ENCODE assay signal across 1 cellular context in the genomic region with DNA sequence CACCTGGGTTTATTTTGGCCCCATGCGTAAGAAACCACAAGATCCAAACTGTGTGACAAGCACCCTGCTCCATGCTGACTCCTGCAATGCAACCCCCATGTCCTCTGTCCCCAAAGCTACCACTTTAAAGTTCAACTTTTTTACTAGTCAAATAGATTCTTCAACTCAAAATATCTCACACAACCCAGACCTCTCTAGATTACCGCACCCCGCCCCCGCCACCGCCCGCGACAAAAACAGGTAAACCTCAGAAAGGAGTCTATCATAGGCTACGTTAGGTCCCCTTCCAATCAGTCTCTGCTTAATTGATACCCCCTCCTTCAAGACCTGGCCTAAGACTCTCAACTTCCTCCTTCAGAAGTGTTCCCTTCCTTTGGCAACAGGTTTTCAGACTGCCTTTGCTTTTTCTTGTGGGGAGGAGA.
TF ChIP-seq lines count a peak whose summit lies in the region.

No MANE protein-coding gene starts in this region.

TF ChIP-seq in HepG2, 621 proteins besides CTCF, POLR2A, EP300 and RAD21 (continued from another document):
- TF ChIP-seq, protein P1, sequence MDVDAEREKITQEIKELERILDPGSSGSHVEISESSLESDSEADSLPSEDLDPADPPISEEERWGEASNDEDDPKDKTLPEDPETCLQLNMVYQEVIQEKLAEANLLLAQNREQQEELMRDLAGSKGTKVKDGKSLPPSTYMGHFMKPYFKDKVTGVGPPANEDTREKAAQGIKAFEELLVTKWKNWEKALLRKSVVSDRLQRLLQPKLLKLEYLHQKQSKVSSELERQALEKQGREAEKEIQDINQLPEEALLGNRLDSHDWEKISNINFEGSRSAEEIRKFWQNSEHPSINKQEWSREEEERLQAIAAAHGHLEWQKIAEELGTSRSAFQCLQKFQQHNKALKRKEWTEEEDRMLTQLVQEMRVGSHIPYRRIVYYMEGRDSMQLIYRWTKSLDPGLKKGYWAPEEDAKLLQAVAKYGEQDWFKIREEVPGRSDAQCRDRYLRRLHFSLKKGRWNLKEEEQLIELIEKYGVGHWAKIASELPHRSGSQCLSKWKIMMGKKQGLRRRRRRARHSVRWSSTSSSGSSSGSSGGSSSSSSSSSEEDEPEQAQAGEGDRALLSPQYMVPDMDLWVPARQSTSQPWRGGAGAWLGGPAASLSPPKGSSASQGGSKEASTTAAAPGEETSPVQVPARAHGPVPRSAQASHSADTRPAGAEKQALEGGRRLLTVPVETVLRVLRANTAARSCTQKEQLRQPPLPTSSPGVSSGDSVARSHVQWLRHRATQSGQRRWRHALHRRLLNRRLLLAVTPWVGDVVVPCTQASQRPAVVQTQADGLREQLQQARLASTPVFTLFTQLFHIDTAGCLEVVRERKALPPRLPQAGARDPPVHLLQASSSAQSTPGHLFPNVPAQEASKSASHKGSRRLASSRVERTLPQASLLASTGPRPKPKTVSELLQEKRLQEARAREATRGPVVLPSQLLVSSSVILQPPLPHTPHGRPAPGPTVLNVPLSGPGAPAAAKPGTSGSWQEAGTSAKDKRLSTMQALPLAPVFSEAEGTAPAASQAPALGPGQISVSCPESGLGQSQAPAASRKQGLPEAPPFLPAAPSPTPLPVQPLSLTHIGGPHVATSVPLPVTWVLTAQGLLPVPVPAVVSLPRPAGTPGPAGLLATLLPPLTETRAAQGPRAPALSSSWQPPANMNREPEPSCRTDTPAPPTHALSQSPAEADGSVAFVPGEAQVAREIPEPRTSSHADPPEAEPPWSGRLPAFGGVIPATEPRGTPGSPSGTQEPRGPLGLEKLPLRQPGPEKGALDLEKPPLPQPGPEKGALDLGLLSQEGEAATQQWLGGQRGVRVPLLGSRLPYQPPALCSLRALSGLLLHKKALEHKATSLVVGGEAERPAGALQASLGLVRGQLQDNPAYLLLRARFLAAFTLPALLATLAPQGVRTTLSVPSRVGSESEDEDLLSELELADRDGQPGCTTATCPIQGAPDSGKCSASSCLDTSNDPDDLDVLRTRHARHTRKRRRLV (CRISPR knock-in tag; IDR thresholded peaks at IDR 0.05): no peak
- peak; percentile 12; the same call in 1 of the 2 replicates for TF ChIP-seq SAP130 (CRISPR knock-in tag; IDR thresholded peaks at IDR 0.05; ENCODE audit: low read depth)
- TF ChIP-seq, protein P2, sequence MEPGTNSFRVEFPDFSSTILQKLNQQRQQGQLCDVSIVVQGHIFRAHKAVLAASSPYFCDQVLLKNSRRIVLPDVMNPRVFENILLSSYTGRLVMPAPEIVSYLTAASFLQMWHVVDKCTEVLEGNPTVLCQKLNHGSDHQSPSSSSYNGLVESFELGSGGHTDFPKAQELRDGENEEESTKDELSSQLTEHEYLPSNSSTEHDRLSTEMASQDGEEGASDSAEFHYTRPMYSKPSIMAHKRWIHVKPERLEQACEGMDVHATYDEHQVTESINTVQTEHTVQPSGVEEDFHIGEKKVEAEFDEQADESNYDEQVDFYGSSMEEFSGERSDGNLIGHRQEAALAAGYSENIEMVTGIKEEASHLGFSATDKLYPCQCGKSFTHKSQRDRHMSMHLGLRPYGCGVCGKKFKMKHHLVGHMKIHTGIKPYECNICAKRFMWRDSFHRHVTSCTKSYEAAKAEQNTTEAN (CRISPR knock-in tag; conservative IDR thresholded peaks at IDR 0.05): no peak
- TF ChIP-seq SALL1 (CRISPR knock-in tag; IDR thresholded peaks at IDR 0.05): 0 out of 2 replicates have a peak, but pooled peaks have one; percentile 4
- TF ChIP-seq, protein P3, sequence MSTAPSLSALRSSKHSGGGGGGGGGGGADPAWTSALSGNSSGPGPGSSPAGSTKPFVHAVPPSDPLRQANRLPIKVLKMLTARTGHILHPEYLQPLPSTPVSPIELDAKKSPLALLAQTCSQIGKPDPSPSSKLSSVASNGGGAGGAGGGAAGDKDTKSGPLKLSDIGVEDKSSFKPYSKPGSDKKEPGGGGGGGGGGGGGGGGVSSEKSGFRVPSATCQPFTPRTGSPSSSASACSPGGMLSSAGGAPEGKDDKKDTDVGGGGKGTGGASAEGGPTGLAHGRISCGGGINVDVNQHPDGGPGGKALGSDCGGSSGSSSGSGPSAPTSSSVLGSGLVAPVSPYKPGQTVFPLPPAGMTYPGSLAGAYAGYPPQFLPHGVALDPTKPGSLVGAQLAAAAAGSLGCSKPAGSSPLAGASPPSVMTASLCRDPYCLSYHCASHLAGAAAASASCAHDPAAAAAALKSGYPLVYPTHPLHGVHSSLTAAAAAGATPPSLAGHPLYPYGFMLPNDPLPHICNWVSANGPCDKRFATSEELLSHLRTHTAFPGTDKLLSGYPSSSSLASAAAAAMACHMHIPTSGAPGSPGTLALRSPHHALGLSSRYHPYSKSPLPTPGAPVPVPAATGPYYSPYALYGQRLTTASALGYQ (CRISPR knock-in tag; IDR thresholded peaks at IDR 0.05): no peak
- no peak for TF ChIP-seq CHCHD3 (CRISPR knock-in tag; IDR thresholded peaks at IDR 0.05)
- no peak for TF ChIP-seq SCMH1 (CRISPR knock-in tag; IDR thresholded peaks at IDR 0.05; ENCODE audit: borderline replicate concordance)
- TF ChIP-seq, protein P4, sequence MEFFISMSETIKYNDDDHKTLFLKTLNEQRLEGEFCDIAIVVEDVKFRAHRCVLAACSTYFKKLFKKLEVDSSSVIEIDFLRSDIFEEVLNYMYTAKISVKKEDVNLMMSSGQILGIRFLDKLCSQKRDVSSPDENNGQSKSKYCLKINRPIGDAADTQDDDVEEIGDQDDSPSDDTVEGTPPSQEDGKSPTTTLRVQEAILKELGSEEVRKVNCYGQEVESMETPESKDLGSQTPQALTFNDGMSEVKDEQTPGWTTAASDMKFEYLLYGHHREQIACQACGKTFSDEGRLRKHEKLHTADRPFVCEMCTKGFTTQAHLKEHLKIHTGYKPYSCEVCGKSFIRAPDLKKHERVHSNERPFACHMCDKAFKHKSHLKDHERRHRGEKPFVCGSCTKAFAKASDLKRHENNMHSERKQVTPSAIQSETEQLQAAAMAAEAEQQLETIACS (CRISPR knock-in tag; IDR thresholded peaks at IDR 0.05): no peak
- no peak for TF ChIP-seq CENPT (CRISPR knock-in tag; IDR thresholded peaks at IDR 0.05; ENCODE audit: low read depth)
- TF ChIP-seq ZNF703 (CRISPR knock-in tag; IDR thresholded peaks at IDR 0.05; ENCODE audit: borderline replicate concordance): no peak
- no peak for TF ChIP-seq ZNF350 (CRISPR knock-in tag; IDR thresholded peaks at IDR 0.05; ENCODE audit: borderline replicate concordance, low read depth)
- TF ChIP-seq CHD4 (IDR thresholded peaks at IDR 0.05; ENCODE audit: borderline replicate concordance, low read length): no peak
- no peak for TF ChIP-seq CEBPB (IDR thresholded peaks at IDR 0.05; ENCODE audit: borderline replicate concordance, low read depth, low read length)
- no peak for TF ChIP-seq HHEX (CRISPR knock-in tag; IDR thresholded peaks at IDR 0.05)
- TF ChIP-seq, protein P5, sequence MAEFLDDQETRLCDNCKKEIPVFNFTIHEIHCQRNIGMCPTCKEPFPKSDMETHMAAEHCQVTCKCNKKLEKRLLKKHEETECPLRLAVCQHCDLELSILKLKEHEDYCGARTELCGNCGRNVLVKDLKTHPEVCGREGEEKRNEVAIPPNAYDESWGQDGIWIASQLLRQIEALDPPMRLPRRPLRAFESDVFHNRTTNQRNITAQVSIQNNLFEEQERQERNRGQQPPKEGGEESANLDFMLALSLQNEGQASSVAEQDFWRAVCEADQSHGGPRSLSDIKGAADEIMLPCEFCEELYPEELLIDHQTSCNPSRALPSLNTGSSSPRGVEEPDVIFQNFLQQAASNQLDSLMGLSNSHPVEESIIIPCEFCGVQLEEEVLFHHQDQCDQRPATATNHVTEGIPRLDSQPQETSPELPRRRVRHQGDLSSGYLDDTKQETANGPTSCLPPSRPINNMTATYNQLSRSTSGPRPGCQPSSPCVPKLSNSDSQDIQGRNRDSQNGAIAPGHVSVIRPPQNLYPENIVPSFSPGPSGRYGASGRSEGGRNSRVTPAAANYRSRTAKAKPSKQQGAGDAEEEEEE (CRISPR knock-in tag; IDR thresholded peaks at IDR 0.05; ENCODE audit: borderline replicate concordance): no peak
- no peak for TF ChIP-seq TAF15 (IDR thresholded peaks at IDR 0.05; ENCODE audit: low read depth, low read length, poor library complexity, severe bottlenecking)
- TF ChIP-seq POLR2G (IDR thresholded peaks at IDR 0.05; ENCODE audit: low read depth, low read length): peak; percentile 45; the same call in 1 of the 2 replicates
- no peak for TF ChIP-seq SALL2 (CRISPR knock-in tag; IDR thresholded peaks at IDR 0.05)
